In the genomic region with DNA sequence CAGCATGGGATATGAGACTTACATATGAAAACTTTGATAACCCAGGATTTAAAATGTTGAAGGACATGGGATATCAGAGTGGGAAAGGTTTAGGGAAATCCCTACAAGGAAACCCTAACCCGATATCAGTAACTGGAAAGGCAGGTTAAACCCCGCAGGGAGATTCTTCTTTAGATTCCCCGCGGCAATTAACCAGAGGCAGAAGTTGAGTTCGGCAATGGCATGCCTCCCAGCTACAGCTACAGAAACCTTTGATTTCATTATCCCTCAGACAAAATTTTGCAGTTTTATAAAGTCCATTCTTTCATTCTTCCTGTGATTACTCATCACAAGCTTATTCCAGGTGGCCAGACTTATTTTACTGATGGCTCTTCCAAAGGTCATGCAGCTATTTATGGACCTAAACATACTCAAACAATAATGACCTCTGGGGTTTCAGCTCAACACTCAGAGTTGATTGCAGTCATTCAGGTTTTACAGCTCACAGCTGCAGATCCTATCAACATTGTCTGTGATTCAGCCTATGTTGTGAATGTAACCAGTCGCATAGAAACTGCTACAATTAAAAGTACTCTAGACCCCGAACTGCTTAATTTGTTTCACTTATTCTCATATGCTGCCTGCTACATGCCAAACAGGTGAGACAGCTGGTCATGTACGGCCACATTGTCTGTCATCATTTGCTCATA, we compare ENCODE assay signal across 8 cellular contexts. TPM values are rescaled to one million over a fixed set of nuclear protein-coding genes. Genes with fewer than 3 reads are reported as not detected.
A peak's percentile ranks its signal among the peaks of the same experiment; 100 is the strongest.
DNase-seq lines count a peak whose midpoint lies in the region; TF ChIP-seq lines count a peak whose summit lies in the region.
"Not testable (repeated sequence)": the region's sequence is repeated elsewhere in the genome, so short reads cannot be mapped to it uniquely, and the experiment has no call there.

No MANE protein-coding gene starts in this region.

- not testable (repeated sequence) for H3K9me3 ChIP-seq in transverse colon

- not testable (repeated sequence) for H3K4me3 ChIP-seq in fibroblast of mammary gland (ENCODE audit: control insufficient read depth, low read depth, low read length)
- H3K4me3 ChIP-seq in transverse colon: peak overlapping the region in 1 of 4 donors; percentile 10

- not testable (repeated sequence) for TF ChIP-seq CTCF in fibroblast of mammary gland (conservative IDR thresholded peaks at IDR 0.05; ENCODE audit: control insufficient read depth, insufficient read depth, low read depth, low read length); transverse colon (IDR thresholded peaks at IDR 0.05)

- H3K4me1 ChIP-seq in transverse colon: peaks cover 5 to 46% (median 16%) of the 10 kb centered on the region in 4 donors

- peaks cover 14% of the 10 kb centered on the region for H3K27me3 ChIP-seq in transverse colon

- intact Hi-C loops in transverse colon (cut with DNase I; ENCODE audit: low total_unique reads): not testable (repeated sequence)

- TF ChIP-seq EP300 in Ishikawa (IDR thresholded peaks at IDR 0.05; ENCODE audit: borderline replicate concordance): 0 out of 2 replicates have a peak, but pooled peaks have one; percentile 26
- not testable (repeated sequence) for TF ChIP-seq EP300 in transverse colon (IDR thresholded peaks at IDR 0.05; ENCODE audit: low read depth)

- H3K36me3 ChIP-seq in transverse colon: not testable (repeated sequence)

- peak overlapping the region; percentile 65 to 79 (median 72) for H3K27ac ChIP-seq in transverse colon

- WGBS in transverse colon (ENCODE audit: low coverage in 1 of 2), 2 donors: 32% methylated on average over 8 of the region's 8 CpGs

- in situ Hi-C loops in transverse colon (cut with MboI; ENCODE audit: low pct_ligation_motif_present in 1 of 4, low pct_unique_long_range_greater_than_20kb in 1 of 4, low sequenced_read_pairs in 3 of 4): not testable (repeated sequence)

- not testable (repeated sequence) for TF ChIP-seq RAD21 in Ishikawa (IDR thresholded peaks at IDR 0.05; ENCODE audit: low read depth)

- DNase-seq in DMS53 (lab: John Stamatoyannopoulos, UW): peak; percentile 73
- DNase-seq in NCI-H2227 (lab: John Stamatoyannopoulos, UW; ENCODE audit: unreplicated experiment): peak; percentile 27
- peak; percentile 98 for DNase-seq in RPMI7951 (ENCODE audit: low read depth)
- peak; percentile 14 for DNase-seq in astrocyte of the hippocampus (ENCODE audit: low read depth, low spot score)
- peak; percentile 62 for DNase-seq in fibroblast of mammary gland (ENCODE audit: low read depth)
- peak; percentile 89 to 96 for DNase-seq in lung microvascular endothelial cell (ENCODE audit: low read depth in 2 of 2)
- peak; percentile 37 for DNase-seq in transverse colon

- TF ChIP-seq POLR2A in transverse colon (IDR thresholded peaks at IDR 0.05): not testable (repeated sequence)

RNA-seq across cellular contexts. Expression of gene FKBP1A, which starts 7.0 kb away (rescaled TPM):
- 527 and 564 TPM in 2 replicates for total RNA-seq in RPMI7951 (2014; rRNA removed; shearing (Covaris generic))
- 263 and 278 TPM in 2 replicates for total RNA-seq in lung microvascular endothelial cell
- total RNA-seq in transverse colon: 100 to 1,000 TPM; 120 to 202 (median 144) TPM

Comparison
In these comparisons a context has a peak if more than half of its experiments do, and no peak if none do; other contexts are left out.
1. DNase-seq: peak in every context shown above with its lines; median percentile 98 in RPMI7951; 92 in lung microvascular endothelial cell; 73 in DMS53; 62 in fibroblast of mammary gland; 37 in transverse colon; 27 in NCI-H2227; 14 in astrocyte of the hippocampus.